Comparison of ENCODE assay signal across 25 cellular contexts in the genomic region with DNA sequence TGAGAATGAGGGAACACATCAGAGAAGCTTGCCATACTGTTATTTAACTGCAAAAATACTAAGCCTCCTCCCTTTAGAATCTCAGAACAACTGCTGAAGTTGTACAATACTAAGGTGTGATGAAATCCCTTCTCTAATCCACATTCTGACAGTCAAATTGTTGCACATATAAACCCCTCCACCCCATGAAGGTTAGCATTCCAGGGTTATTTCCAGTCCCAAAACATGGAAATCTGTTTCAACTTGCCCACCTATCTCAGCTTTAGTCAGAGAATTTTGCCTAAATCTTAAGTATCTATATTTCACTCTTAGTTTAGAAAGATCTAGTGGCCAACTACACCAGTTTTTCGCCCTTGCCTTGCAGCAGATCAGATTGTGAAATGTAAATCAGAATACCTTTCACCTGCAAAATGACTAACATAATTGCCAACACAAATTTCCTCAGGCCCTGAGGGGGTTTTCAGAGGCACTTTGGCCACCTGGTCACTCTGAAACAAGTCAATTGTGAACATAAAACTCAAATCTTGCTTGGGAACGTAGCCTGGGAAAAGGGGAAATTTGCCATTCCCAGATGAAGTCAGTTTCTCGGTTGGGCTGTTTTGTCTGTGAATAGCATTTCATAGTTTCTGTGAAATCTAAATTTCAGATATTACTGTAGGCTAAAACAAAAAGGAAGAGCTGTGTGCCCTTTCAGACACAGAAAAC.
DNase-seq lines count a peak whose midpoint lies in the region; ATAC-seq, FAIRE-seq and TF ChIP-seq lines count a peak whose summit lies in the region.
"Had no signal": no experiment of that assay in that cellular context is flagged by ENCODE, and none has a peak within 500 bp of the region (broad histone marks: within the 10 kb centered on the region; RNA-seq: fewer than 3 reads in every experiment).

No MANE protein-coding gene starts in this region.

- no peak overlapping the region for H2BK5ac ChIP-seq in H1 (ENCODE audit: low read depth, low read length)

- CTCF ChIA-PET in H1 (lab: Charles Lee; ENCODE audit: partially characterized antibody) = interaction anchor here (0.6 to 1.3 kb wide), 2 partner anchors 142 to 384 kb away, joined by 3 read pairs; no protein-coding TSS in a partner anchor

- H3K9ac ChIP-seq in H1 (replicated peaks in 1 of 4; ENCODE audit: extremely low read depth in 1 of 4, low read depth in 3 of 4, low read length in 3 of 4) = no peak overlapping the region

- TF ChIP-seq EP300 in H1 (IDR thresholded peaks at IDR 0.05; ENCODE audit: borderline replicate concordance in 1 of 2, low read depth in 2 of 2, low read length in 2 of 2) (no peak), upper lobe of left lung (IDR thresholded peaks at IDR 0.05) (no peak)

- no peak overlapping the region for H3K56ac ChIP-seq in H1 (replicated peaks; ENCODE audit: insufficient read length, low read depth, low read length)

- H2BK15ac ChIP-seq in H1 (ENCODE audit: low read length) = no peak overlapping the region

- no peak overlapping the region for H3K23ac ChIP-seq in H1 (ENCODE audit: insufficient read length)

- no peak overlapping the region for H4K8ac ChIP-seq in H1 (ENCODE audit: extremely low read depth, insufficient read depth, low read length)

- ATAC-seq in upper lobe of left lung (ENCODE audit: low FRiP score in 2 of 2) (no peak), right cardiac atrium (no peak), Right ventricle myocardium inferior (no peak)
- ATAC-seq: gastrocnemius medialis, left lung, upper lobe of right lung had no signal

- DNase-seq in GM12865 (ENCODE audit: low read depth) (peak; percentile 80), NCI-H226 (peak; percentile 30), H1 (ENCODE audit: low read depth in 1 of 2, low spot score in 2 of 2) (no peak), upper lobe of left lung (no peak), right cardiac atrium (no peak), Right ventricle myocardium inferior (ENCODE audit: missing footprints) (no peak), BE2C (no peak)
- DNase-seq: activated CD4-positive, alpha-beta T cell treated with anti-CD3 and anti-CD28 coated beads, Interleukin-2, amount 10 ng/mL, durations not matched to agents 7 days and 5 days; activated CD8-positive, alpha-beta memory T cell treated with anti-CD3 and anti-CD28 coated beads, Interleukin-2, amount 50 U/mL, for 48 hours; activated gamma-delta T cell; amniotic stem cell; CD8-positive, alpha-beta memory T cell; cerebellar nuclear complex; DND-41; gastrocnemius medialis; HCEC 1CT; Karpas-422; left lung; NCI-H2171 treated with DMSO at 0.1 percent for 48 hours; occipital lobe; stimulated activated naive CD4-positive, alpha-beta T cell; upper lobe of right lung had no signal

- no peak overlapping the region for H2AFZ ChIP-seq in H1 (ENCODE audit: low read length)

- 0 out of 4 replicates have a peak overlapping the region, but pooled peaks of 1 of the 2 experiments have one; percentile 22 for H3K4me2 ChIP-seq in H1 (ENCODE audit: insufficient read depth in 1 of 2, low read depth in 2 of 2, low read length in 2 of 2)

- no peak overlapping the region for H3K4ac ChIP-seq in H1 (replicated peaks; ENCODE audit: insufficient read length, low read depth, low read length)

- H3K4me3 ChIP-seq in GM12865 (ENCODE audit: low read depth, low read length) (peak overlapping the region; percentile 19; the same call in 1 of the 2 replicates), H1 (ENCODE audit: extremely low read depth in 1 of 4, insufficient read depth in 2 of 4, low read depth in 3 of 4, low read length in 4 of 4) (no peak overlapping the region), upper lobe of left lung (no peak overlapping the region), right cardiac atrium (ENCODE audit: low read length) (no peak overlapping the region), BE2C (ENCODE audit: low read depth, low read length) (no peak overlapping the region)
- H3K4me3 ChIP-seq: gastrocnemius medialis, left lung, right atrium auricular region, upper lobe of right lung had no signal

- H3K23me2 ChIP-seq in H1 (ENCODE audit: low read depth, low read length) = no peaks in the 10 kb centered on the region

- H3K79me1 ChIP-seq in H1 (ENCODE audit: low read depth, low read length) = no peaks in the 10 kb centered on the region; the same call in 1 of the 2 replicates

- peak overlapping the region; percentile 25 to 93 (median 80) for H3K27ac Mint-ChIP-seq in nephron
- H3K27ac Mint-ChIP-seq: activated CD4-positive, alpha-beta T cell treated with anti-CD3 and anti-CD28 coated beads, Interleukin-2, amount 10 ng/mL, durations not matched to agents 7 days and 5 days; CD8-positive, alpha-beta memory T cell had no signal

- H3K27me3 ChIP-seq in H1 (replicated peaks in 1 of 4; ENCODE audit: control insufficient read depth in 3 of 4, extremely low read depth in 1 of 4, insufficient read depth in 3 of 4, low read length in 3 of 4) (no peaks in the 10 kb centered on the region), upper lobe of left lung (no peaks in the 10 kb centered on the region), right cardiac atrium (ENCODE audit: control insufficient read depth, insufficient read depth) (no peaks in the 10 kb centered on the region), BE2C (no peaks in the 10 kb centered on the region)
- H3K27me3 ChIP-seq: gastrocnemius medialis, right atrium auricular region, upper lobe of right lung had no signal

- peaks cover 0 to 27% (median 13%) of the 10 kb centered on the region in 4 experiments; a peak in 6 of 7 replicates for H3K4me1 ChIP-seq in H1 (replicated peaks in 1 of 4; ENCODE audit: control insufficient read depth in 3 of 4, insufficient read depth in 4 of 4, low read length in 3 of 4)
- peaks cover 0 to 6% (median 3%) of the 10 kb centered on the region in 4 donors for H3K4me1 ChIP-seq in upper lobe of left lung
- peaks cover 12% of the 10 kb centered on the region for H3K4me1 ChIP-seq in right cardiac atrium (ENCODE audit: control insufficient read depth, insufficient read depth, low read length)
- H3K4me1 ChIP-seq in BE2C = peaks cover 43% of the 10 kb centered on the region
- H3K4me1 ChIP-seq: upper lobe of right lung had no signal

- peaks cover 75% of the 10 kb centered on the region for H3K4me1 Mint-ChIP-seq in nephron

- H2BK20ac ChIP-seq in H1 (ENCODE audit: low read length) = no peak overlapping the region

- H3K14ac ChIP-seq in H1 (ENCODE audit: insufficient read length) = no peak overlapping the region

- FAIRE-seq in H1 (lab: Jason Lieb, UNC) = no peak
- FAIRE-seq: GM19239 had no signal

- no peak overlapping the region for H3K27ac ChIP-seq in H1 (ENCODE audit: low read depth, low read length)
- no peak overlapping the region for H3K27ac ChIP-seq in upper lobe of left lung
- H3K27ac ChIP-seq in right cardiac atrium (ENCODE audit: low read length) = no peak overlapping the region
- H3K27ac ChIP-seq: gastrocnemius medialis, left lung, upper lobe of right lung had no signal

- peak overlapping the region in 1 of 3 experiments; percentile 6 for H3K4me3 Mint-ChIP-seq in nephron
- H3K4me3 Mint-ChIP-seq: activated CD4-positive, alpha-beta T cell treated with anti-CD3 and anti-CD28 coated beads, Interleukin-2, amount 10 ng/mL, durations not matched to agents 7 days and 5 days; CD8-positive, alpha-beta memory T cell had no signal

- WGBS in H1 (ENCODE audit: extremely low coverage in 1 of 2, insufficient coverage in 1 of 2, insufficient read length in 1 of 2, insufficient replicate concordance in 2 of 2, low coverage in 1 of 2, low lambda C conversion rate in 2 of 2, missing lambda C conversion rate in 1 of 2), 2 experiments = 75% methylated on average over 3 of the region's 3 CpGs; no CpG with 5 or more reads in 1 of the 2 experiments
- WGBS in upper lobe of left lung, 2 donors = 86 to 96% methylated on average over 3 of the region's 3 CpGs
- 68% methylated on average over 3 of the region's 3 CpGs for WGBS in right cardiac atrium

- no peaks in the 10 kb centered on the region for H3K9me3 Mint-ChIP-seq in nephron
- H3K9me3 Mint-ChIP-seq: activated CD4-positive, alpha-beta T cell treated with anti-CD3 and anti-CD28 coated beads, Interleukin-2, amount 10 ng/mL, durations not matched to agents 7 days and 5 days; CD8-positive, alpha-beta memory T cell had no signal

- TF ChIP-seq RAD21 in H1 (IDR thresholded peaks at IDR 0.05 in 1 of 2, conservative IDR thresholded peaks at IDR 0.05 in 1 of 2; ENCODE audit: low read depth in 2 of 2, low read length in 2 of 2) = no peak

- H3K27me3 Mint-ChIP-seq in nephron (ENCODE audit: low read depth) = no peaks in the 10 kb centered on the region

- H3K36me3 Mint-ChIP-seq in nephron (ENCODE audit: low read depth) = no peaks in the 10 kb centered on the region
- H3K36me3 Mint-ChIP-seq: CD8-positive, alpha-beta memory T cell had no signal

- no peak overlapping the region for H4K91ac ChIP-seq in H1 (replicated peaks; ENCODE audit: insufficient read length, low read length)

- no peak overlapping the region for H2BK120ac ChIP-seq in H1 (replicated peaks; ENCODE audit: low read depth, low read length)

- H3K18ac ChIP-seq in H1 (ENCODE audit: extremely low read depth, low read length) = no peak overlapping the region

- H2BK12ac ChIP-seq in H1 (ENCODE audit: low read depth, low read length) = peak overlapping the region; percentile 6; the same call in 1 of the 2 replicates

- H2AK5ac ChIP-seq in H1 (ENCODE audit: low read depth, low read length) = no peak overlapping the region

- no peaks in the 10 kb centered on the region for H4K20me1 ChIP-seq in H1 (replicated peaks in 1 of 2; ENCODE audit: control insufficient read depth in 1 of 2, insufficient read depth in 2 of 2, low read length in 2 of 2)

- no peaks in the 10 kb centered on the region for H3K36me3 ChIP-seq in H1 (ENCODE audit: control insufficient read depth in 2 of 4, insufficient read depth in 4 of 4, low read length in 3 of 4)
- no peaks in the 10 kb centered on the region for H3K36me3 ChIP-seq in upper lobe of left lung
- peaks cover 4% of the 10 kb centered on the region; the same call in 1 of the 2 replicates for H3K36me3 ChIP-seq in BE2C
- H3K36me3 ChIP-seq: gastrocnemius medialis, left lung, right atrium auricular region, upper lobe of right lung had no signal

- POLR2A ChIA-PET in H1 (lab: Charles Lee; ENCODE audit: partially characterized antibody) = no interaction called here

- TF ChIP-seq POLR2A in H1 (IDR thresholded peaks at IDR 0.05; ENCODE audit: control extremely low read depth in 1 of 2, low read depth in 2 of 2, low read length in 2 of 2) = no peak
- TF ChIP-seq POLR2A in upper lobe of left lung (IDR thresholded peaks at IDR 0.05) = no peak

- no peak overlapping the region for H4K5ac ChIP-seq in H1 (ENCODE audit: insufficient read length, low read depth, low read length)

- peaks cover 0 to 26% of the 10 kb centered on the region in 2 experiments; a peak in 3 of 4 replicates for H3K79me2 ChIP-seq in H1 (ENCODE audit: control insufficient read depth in 1 of 2, insufficient read depth in 2 of 2, low read length in 2 of 2)

- intact Hi-C loops in right cardiac atrium (cut with DNase I) (no loop called here), Right ventricle myocardium inferior (cut with DNase I) (loop anchor here (10.0 kb wide), 4 partner anchors 102 to 452 kb away; no protein-coding TSS in a partner anchor)

- H3K9me3 ChIP-seq in H1 (ENCODE audit: insufficient read depth in 2 of 2, low read depth in 1 of 2, low read length in 1 of 2) = no peaks in the 10 kb centered on the region
- H3K9me3 ChIP-seq in upper lobe of left lung = no peaks in the 10 kb centered on the region
- no peaks in the 10 kb centered on the region for H3K9me3 ChIP-seq in right cardiac atrium (ENCODE audit: control insufficient read depth, low read length)
- H3K9me3 ChIP-seq in BE2C = no peaks in the 10 kb centered on the region
- H3K9me3 ChIP-seq: gastrocnemius medialis, left lung, right atrium auricular region, upper lobe of right lung had no signal

- no peak for TF ChIP-seq CTCF in GM12865 (IDR thresholded peaks at IDR 0.05; ENCODE audit: insufficient read depth, low read depth, low read length, missing control alignments)
- TF ChIP-seq CTCF in H1 (IDR thresholded peaks at IDR 0.05; ENCODE audit: control extremely low read depth in 1 of 3, insufficient read depth in 1 of 3, low read depth in 1 of 3, low read length in 3 of 3) = no peak
- no peak for TF ChIP-seq CTCF in nephron (IDR thresholded peaks at IDR 0.05; ENCODE audit: unreplicated experiment in 3 of 3)
- no peak for TF ChIP-seq CTCF in upper lobe of left lung (IDR thresholded peaks at IDR 0.05)
- TF ChIP-seq CTCF in BE2C (IDR thresholded peaks at IDR 0.05; ENCODE audit: low read depth, low read length) = no peak

Comparison
In these comparisons a context has a peak if more than half of its experiments do, and no peak if none do; other contexts are left out.
1. DNase-seq: peak in GM12865 (single experiment) and NCI-H226 (single experiment); none in H1 (0 of 2), upper lobe of left lung (0 of 2), right cardiac atrium (0 of 3), Right ventricle myocardium inferior (single experiment) and BE2C (single experiment).